1 cellular context compared by ENCODE assay signal in genomic region chr1:199163277-199164069, GRCh38.
TF ChIP-seq lines count a peak whose summit lies in the region.

No MANE protein-coding gene starts in this region.

TF ChIP-seq in HepG2, 621 proteins besides CTCF, POLR2A, EP300 and RAD21 (continued from another document):
- TF ChIP-seq ZNF441 (CRISPR knock-in tag; IDR thresholded peaks at IDR 0.05; ENCODE audit: borderline replicate concordance): no peak
- TF ChIP-seq ISL2 (CRISPR knock-in tag; IDR thresholded peaks at IDR 0.05): no peak
- no peak for TF ChIP-seq ZSCAN9 (CRISPR knock-in tag; IDR thresholded peaks at IDR 0.05; ENCODE audit: borderline replicate concordance)
- TF ChIP-seq ZNF143 (CRISPR knock-in tag; IDR thresholded peaks at IDR 0.05): no peak
- no peak for TF ChIP-seq NFYB (CRISPR knock-in tag; IDR thresholded peaks at IDR 0.05)
- no peak for TF ChIP-seq CSRNP2 (CRISPR knock-in tag; conservative IDR thresholded peaks at IDR 0.05; ENCODE audit: low read depth)
- no peak for TF ChIP-seq BORCS8-MEF2B (CRISPR knock-in tag; IDR thresholded peaks at IDR 0.05)
- no peak for TF ChIP-seq SIN3B (IDR thresholded peaks at IDR 0.05; ENCODE audit: low read length)
